In genomic region chr6:29953001-29953436, GRCh38 we compare ENCODE assay signal across 15 cellular contexts. TPM values are rescaled to one million over a fixed set of nuclear protein-coding genes. Genes with fewer than 3 reads are reported as not detected.
DNase-seq lines count a peak whose midpoint lies in the region; ATAC-seq and TF ChIP-seq lines count a peak whose summit lies in the region.
"Had no signal": no experiment of that assay in that cellular context is flagged by ENCODE, and none has a peak within 500 bp of the region (broad histone marks: within the 10 kb centered on the region; RNA-seq: fewer than 3 reads in every experiment).

No MANE protein-coding gene starts in this region.

- no peaks in the 10 kb centered on the region for H3K36me3 ChIP-seq in cardiac muscle cell
- H3K36me3 ChIP-seq in thyroid gland: no peaks in the 10 kb centered on the region

- no peaks in the 10 kb centered on the region for H3K9me3 ChIP-seq in cardiac muscle cell (ENCODE audit: low read depth)
- no peaks in the 10 kb centered on the region for H3K9me3 ChIP-seq in thyroid gland
- H3K9me3 ChIP-seq: spleen had no signal

- H3K4me1 ChIP-seq in cardiac muscle cell (ENCODE audit: low read depth): no peaks in the 10 kb centered on the region
- peaks cover 0 to 3% of the 10 kb centered on the region in 2 donors for H3K4me1 ChIP-seq in thyroid gland

- ATAC-seq in Right ventricle myocardium superior (ENCODE audit: poor library complexity): peak; percentile 76
- no peak for ATAC-seq in GM18858 (IDR thresholded peaks at IDR 0.05; ENCODE audit: unreplicated experiment)
- no peak for ATAC-seq in GM21528 (IDR thresholded peaks at IDR 0.05; ENCODE audit: low FRiP score, unreplicated experiment)
- ATAC-seq: activated T-cell treated with anti-CD3 and anti-CD28 coated beads, Interleukin-2, amount 50 U/mL, for 4 hours had no signal

- 38 to 55% methylated on average over 2 of the region's 2 CpGs for WGBS in thyroid gland, 2 donors

- H3K4me3 ChIP-seq in cardiac muscle cell (no peak overlapping the region), thyroid gland (replicated peaks in 1 of 3) (no peak overlapping the region)
- H3K4me3 ChIP-seq: spleen had no signal

- no peak for DNase-seq in Right ventricle myocardium superior
- no peak for DNase-seq in cardiac septum (ENCODE audit: low spot score)
- peak; percentile 80 for DNase-seq in amniotic epithelial cell (ENCODE audit: low read depth)
- DNase-seq in cardiac muscle cell (ENCODE audit: low read depth in 1 of 2, low spot score in 1 of 2): peak; percentile 46 to 75
- DNase-seq in thyroid gland: peak; percentile 81 to 84
- DNase-seq in OCI-M1 (lab: John Stamatoyannopoulos, UW): no peak
- DNase-seq: activated CD4-positive, alpha-beta T cell treated with anti-CD3 and anti-CD28 coated beads for 1 hour; activated T-cell treated with anti-CD3 and anti-CD28 coated beads, Interleukin-2, amount 50 U/mL, for 4 hours; DND-41; NCI-H1048; NCI-H526 treated with DMSO at 0.1 percent for 48 hours; spleen had no signal

- no peak overlapping the region for H3K27ac ChIP-seq in cardiac muscle cell
- H3K27ac ChIP-seq in thyroid gland: no peak overlapping the region
- H3K27ac ChIP-seq: HL-60, spleen had no signal

- intact Hi-C loops in Right ventricle myocardium superior (cut with DNase I): no loop called here
- intact Hi-C loops in cardiac septum (cut with DNase I): no loop called here
- intact Hi-C loops in thyroid gland (cut with DNase I): no loop called here

- no peak for TF ChIP-seq CTCF in cardiac muscle cell (IDR thresholded peaks at IDR 0.05; ENCODE audit: low read depth, low read length)
- no peak for TF ChIP-seq CTCF in thyroid gland (IDR thresholded peaks at IDR 0.05)

- H3K27me3 ChIP-seq in cardiac muscle cell (no peaks in the 10 kb centered on the region), thyroid gland (no peaks in the 10 kb centered on the region)
- H3K27me3 ChIP-seq: spleen had no signal

- TF ChIP-seq POLR2A in thyroid gland (IDR thresholded peaks at IDR 0.05): no peak

RNA-seq across cellular contexts. Expression of gene HLA-A, which starts 10.7 kb away (rescaled TPM):
- total RNA-seq in Right ventricle myocardium superior (222 TPM), cardiac septum (268 TPM), cardiac muscle cell (164 and 177 TPM in 2 replicates), thyroid gland (100 to 1,000 TPM; 398 to 842 (median 578) TPM)
- polyA plus RNA-seq in cardiac muscle cell: 119 TPM in 2 replicates

Comparison
In these comparisons a context has a peak if more than half of its experiments do, and no peak if none do; other contexts are left out.
1. DNase-seq: peak in amniotic epithelial cell (single experiment), cardiac muscle cell (2 of 2) and thyroid gland (2 of 2); none in Right ventricle myocardium superior (single experiment), cardiac septum (single experiment) and OCI-M1 (single experiment).